1 cellular context compared by ENCODE assay signal in the genomic region with DNA sequence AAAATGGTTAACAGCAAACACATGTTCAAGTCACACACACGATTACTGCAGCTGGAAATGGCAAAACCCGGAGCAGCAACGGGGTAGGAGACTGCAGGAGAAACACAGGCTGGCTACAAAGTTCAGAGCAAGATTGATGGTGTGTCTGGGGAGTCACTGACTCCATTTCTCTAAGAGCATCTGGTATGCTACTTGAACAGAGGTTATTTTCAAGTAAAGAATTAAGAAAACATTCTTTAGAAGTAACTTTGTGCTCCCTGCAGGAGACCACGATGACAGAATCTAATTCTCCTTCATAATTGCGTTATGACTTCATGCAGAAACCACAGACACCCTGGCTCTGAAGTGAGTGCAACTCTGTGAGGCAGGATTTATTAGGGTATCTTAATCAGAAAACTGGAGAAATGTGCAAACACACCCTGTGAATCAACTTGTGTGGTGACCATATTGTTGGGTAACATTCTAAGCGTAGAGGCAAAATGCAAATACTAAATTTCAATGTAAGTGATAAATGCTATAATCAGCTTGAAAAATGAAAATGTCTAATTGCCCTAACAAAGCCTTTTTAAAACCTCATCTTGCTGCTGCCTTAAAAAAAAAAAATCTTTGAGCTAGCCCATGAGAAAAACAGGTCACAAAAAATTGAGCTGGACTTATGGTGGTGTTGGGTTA.
A peak's percentile ranks its signal among the peaks of the same experiment; 100 is the strongest.
TF ChIP-seq lines count a peak whose summit lies in the region.

No MANE protein-coding gene starts in this region.

TF ChIP-seq in HEK293, 187 proteins besides CTCF, POLR2A, EP300 and RAD21 (continued from another document):
- TF ChIP-seq, protein P1, sequence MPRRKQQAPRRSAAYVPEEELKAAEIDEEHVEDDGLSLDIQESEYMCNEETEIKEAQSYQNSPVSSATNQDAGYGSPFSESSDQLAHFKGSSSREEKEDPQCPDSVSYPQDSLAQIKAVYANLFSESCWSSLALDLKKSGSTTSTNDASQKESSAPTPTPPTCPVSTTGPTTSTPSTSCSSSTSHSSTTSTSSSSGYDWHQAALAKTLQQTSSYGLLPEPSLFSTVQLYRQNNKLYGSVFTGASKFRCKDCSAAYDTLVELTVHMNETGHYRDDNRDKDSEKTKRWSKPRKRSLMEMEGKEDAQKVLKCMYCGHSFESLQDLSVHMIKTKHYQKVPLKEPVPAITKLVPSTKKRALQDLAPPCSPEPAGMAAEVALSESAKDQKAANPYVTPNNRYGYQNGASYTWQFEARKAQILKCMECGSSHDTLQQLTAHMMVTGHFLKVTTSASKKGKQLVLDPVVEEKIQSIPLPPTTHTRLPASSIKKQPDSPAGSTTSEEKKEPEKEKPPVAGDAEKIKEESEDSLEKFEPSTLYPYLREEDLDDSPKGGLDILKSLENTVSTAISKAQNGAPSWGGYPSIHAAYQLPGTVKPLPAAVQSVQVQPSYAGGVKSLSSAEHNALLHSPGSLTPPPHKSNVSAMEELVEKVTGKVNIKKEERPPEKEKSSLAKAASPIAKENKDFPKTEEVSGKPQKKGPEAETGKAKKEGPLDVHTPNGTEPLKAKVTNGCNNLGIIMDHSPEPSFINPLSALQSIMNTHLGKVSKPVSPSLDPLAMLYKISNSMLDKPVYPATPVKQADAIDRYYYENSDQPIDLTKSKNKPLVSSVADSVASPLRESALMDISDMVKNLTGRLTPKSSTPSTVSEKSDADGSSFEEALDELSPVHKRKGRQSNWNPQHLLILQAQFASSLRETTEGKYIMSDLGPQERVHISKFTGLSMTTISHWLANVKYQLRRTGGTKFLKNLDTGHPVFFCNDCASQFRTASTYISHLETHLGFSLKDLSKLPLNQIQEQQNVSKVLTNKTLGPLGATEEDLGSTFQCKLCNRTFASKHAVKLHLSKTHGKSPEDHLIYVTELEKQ (tag by site-specific recombination; IDR thresholded peaks at IDR 0.05; ENCODE audit: borderline replicate concordance): no peak
- TF ChIP-seq ZNF16 (tag by site-specific recombination; IDR thresholded peaks at IDR 0.05; ENCODE audit: low read depth): no peak
- no peak for TF ChIP-seq ZNF785 (tag by site-specific recombination; IDR thresholded peaks at IDR 0.05)
- TF ChIP-seq OVOL3 (tag by site-specific recombination; IDR thresholded peaks at IDR 0.05): no peak
- TF ChIP-seq GLI2 (tag by site-specific recombination; IDR thresholded peaks at IDR 0.05; ENCODE audit: borderline replicate concordance, low read depth): peak; percentile 33; the same call in 1 of the 2 replicates
- TF ChIP-seq ZNF629 (tag by site-specific recombination; IDR thresholded peaks at IDR 0.05): peak; percentile 81
- peak; percentile 15; the same call in 1 of the 2 replicates for TF ChIP-seq ZNF558 (tag by site-specific recombination; IDR thresholded peaks at IDR 0.05)
- TF ChIP-seq ZNF561 (tag by site-specific recombination; IDR thresholded peaks at IDR 0.05; ENCODE audit: borderline replicate concordance): peak; percentile 21; the same call in 1 of the 2 replicates
- TF ChIP-seq ZEB2 (tag by site-specific recombination; IDR thresholded peaks at IDR 0.05): peak; percentile 75
- peak; percentile 40; the same call in 1 of the 2 replicates for TF ChIP-seq ZNF843 (tag by site-specific recombination; IDR thresholded peaks at IDR 0.05)
- peak; percentile 56; the same call in 1 of the 2 replicates for TF ChIP-seq ZBTB21 (tag by site-specific recombination; IDR thresholded peaks at IDR 0.05)
- TF ChIP-seq ZNF394 (tag by site-specific recombination; IDR thresholded peaks at IDR 0.05; ENCODE audit: borderline replicate concordance): peak; percentile 33; the same call in 1 of the 2 replicates
- no peak for TF ChIP-seq PRDM1 (tag by site-specific recombination; IDR thresholded peaks at IDR 0.05)
- TF ChIP-seq SCRT2 (tag by site-specific recombination; IDR thresholded peaks at IDR 0.05): no peak
- no peak for TF ChIP-seq ZNF211 (tag by site-specific recombination; IDR thresholded peaks at IDR 0.05; ENCODE audit: low read depth)
- TF ChIP-seq, protein P2, sequence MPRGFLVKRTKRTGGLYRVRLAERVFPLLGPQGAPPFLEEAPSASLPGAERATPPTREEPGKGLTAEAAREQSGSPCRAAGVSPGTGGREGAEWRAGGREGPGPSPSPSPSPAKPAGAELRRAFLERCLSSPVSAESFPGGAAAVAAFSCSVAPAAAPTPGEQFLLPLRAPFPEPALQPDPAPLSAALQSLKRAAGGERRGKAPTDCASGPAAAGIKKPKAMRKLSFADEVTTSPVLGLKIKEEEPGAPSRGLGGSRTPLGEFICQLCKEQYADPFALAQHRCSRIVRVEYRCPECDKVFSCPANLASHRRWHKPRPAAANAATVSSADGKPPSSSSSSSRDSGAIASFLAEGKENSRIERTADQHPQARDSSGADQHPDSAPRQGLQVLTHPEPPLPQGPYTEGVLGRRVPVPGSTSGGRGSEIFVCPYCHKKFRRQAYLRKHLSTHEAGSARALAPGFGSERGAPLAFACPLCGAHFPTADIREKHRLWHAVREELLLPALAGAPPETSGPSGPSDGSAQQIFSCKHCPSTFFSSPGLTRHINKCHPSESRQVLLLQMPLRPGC (tag by site-specific recombination; IDR thresholded peaks at IDR 0.05): peak; percentile 52; the same call in 1 of the 2 replicates
- no peak for TF ChIP-seq ZNF133 (tag by site-specific recombination; IDR thresholded peaks at IDR 0.05)
- 0 out of 2 replicates have a peak, but pooled peaks have one; percentile 10 for TF ChIP-seq SP7 (tag by site-specific recombination; IDR thresholded peaks at IDR 0.05)
- peak; percentile 9; the same call in 1 of the 2 replicates for TF ChIP-seq KLF10 (tag by site-specific recombination; IDR thresholded peaks at IDR 0.05)
- peak; percentile 65; the same call in 1 of the 2 replicates for TF ChIP-seq MZF1 (tag by site-specific recombination; IDR thresholded peaks at IDR 0.05; ENCODE audit: borderline replicate concordance)
- TF ChIP-seq, protein P3, sequence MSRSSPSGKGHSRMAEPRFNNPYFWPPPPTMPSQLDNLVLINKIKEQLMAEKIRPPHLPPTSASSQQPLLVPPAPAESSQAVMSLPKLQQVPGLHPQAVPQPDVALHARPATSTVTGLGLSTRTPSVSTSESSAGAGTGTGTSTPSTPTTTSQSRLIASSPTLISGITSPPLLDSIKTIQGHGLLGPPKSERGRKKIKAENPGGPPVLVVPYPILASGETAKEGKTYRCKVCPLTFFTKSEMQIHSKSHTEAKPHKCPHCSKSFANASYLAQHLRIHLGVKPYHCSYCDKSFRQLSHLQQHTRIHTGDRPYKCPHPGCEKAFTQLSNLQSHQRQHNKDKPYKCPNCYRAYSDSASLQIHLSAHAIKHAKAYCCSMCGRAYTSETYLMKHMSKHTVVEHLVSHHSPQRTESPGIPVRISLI (tag by site-specific recombination; IDR thresholded peaks at IDR 0.05): no peak; the same call in 1 of the 2 replicates
- no peak for TF ChIP-seq ZNF121 (tag by site-specific recombination; IDR thresholded peaks at IDR 0.05)
- TF ChIP-seq WT1 (tag by site-specific recombination; IDR thresholded peaks at IDR 0.05): peak; percentile 73
- no peak for TF ChIP-seq ZNF354C (tag by site-specific recombination; IDR thresholded peaks at IDR 0.05; ENCODE audit: borderline replicate concordance, low read depth)
- TF ChIP-seq, protein P4, sequence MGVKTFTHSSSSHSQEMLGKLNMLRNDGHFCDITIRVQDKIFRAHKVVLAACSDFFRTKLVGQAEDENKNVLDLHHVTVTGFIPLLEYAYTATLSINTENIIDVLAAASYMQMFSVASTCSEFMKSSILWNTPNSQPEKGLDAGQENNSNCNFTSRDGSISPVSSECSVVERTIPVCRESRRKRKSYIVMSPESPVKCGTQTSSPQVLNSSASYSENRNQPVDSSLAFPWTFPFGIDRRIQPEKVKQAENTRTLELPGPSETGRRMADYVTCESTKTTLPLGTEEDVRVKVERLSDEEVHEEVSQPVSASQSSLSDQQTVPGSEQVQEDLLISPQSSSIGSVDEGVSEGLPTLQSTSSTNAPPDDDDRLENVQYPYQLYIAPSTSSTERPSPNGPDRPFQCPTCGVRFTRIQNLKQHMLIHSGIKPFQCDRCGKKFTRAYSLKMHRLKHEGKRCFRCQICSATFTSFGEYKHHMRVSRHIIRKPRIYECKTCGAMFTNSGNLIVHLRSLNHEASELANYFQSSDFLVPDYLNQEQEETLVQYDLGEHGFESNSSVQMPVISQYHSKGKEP (tag by site-specific recombination; IDR thresholded peaks at IDR 0.05): peak; percentile 81
- TF ChIP-seq ZNF157 (tag by site-specific recombination; IDR thresholded peaks at IDR 0.05): no peak
- TF ChIP-seq, protein P5, sequence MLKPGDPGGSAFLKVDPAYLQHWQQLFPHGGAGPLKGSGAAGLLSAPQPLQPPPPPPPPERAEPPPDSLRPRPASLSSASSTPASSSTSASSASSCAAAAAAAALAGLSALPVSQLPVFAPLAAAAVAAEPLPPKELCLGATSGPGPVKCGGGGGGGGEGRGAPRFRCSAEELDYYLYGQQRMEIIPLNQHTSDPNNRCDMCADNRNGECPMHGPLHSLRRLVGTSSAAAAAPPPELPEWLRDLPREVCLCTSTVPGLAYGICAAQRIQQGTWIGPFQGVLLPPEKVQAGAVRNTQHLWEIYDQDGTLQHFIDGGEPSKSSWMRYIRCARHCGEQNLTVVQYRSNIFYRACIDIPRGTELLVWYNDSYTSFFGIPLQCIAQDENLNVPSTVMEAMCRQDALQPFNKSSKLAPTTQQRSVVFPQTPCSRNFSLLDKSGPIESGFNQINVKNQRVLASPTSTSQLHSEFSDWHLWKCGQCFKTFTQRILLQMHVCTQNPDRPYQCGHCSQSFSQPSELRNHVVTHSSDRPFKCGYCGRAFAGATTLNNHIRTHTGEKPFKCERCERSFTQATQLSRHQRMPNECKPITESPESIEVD (tag by site-specific recombination; IDR thresholded peaks at IDR 0.05): peak; percentile 98
- no peak for TF ChIP-seq ZNF138 (tag by site-specific recombination; IDR thresholded peaks at IDR 0.05; ENCODE audit: borderline replicate concordance)
- TF ChIP-seq OSR2 (tag by site-specific recombination; IDR thresholded peaks at IDR 0.05): peak; percentile 95
- TF ChIP-seq, protein P6, sequence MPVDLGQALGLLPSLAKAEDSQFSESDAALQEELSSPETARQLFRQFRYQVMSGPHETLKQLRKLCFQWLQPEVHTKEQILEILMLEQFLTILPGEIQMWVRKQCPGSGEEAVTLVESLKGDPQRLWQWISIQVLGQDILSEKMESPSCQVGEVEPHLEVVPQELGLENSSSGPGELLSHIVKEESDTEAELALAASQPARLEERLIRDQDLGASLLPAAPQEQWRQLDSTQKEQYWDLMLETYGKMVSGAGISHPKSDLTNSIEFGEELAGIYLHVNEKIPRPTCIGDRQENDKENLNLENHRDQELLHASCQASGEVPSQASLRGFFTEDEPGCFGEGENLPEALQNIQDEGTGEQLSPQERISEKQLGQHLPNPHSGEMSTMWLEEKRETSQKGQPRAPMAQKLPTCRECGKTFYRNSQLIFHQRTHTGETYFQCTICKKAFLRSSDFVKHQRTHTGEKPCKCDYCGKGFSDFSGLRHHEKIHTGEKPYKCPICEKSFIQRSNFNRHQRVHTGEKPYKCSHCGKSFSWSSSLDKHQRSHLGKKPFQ (tag by site-specific recombination; IDR thresholded peaks at IDR 0.05): no peak
- TF ChIP-seq ZNF660 (tag by site-specific recombination; IDR thresholded peaks at IDR 0.05): peak; percentile 72
- TF ChIP-seq IKZF3 (tag by site-specific recombination; IDR thresholded peaks at IDR 0.05): peak; percentile 20; the same call in 1 of the 2 replicates
- peak; percentile 53 for TF ChIP-seq FEZF1 (tag by site-specific recombination; IDR thresholded peaks at IDR 0.05)
- TF ChIP-seq TCF7L2 (IDR thresholded peaks at IDR 0.05; ENCODE audit: borderline replicate concordance, low read depth, low read length): peak; percentile 58
- TF ChIP-seq, protein P7, sequence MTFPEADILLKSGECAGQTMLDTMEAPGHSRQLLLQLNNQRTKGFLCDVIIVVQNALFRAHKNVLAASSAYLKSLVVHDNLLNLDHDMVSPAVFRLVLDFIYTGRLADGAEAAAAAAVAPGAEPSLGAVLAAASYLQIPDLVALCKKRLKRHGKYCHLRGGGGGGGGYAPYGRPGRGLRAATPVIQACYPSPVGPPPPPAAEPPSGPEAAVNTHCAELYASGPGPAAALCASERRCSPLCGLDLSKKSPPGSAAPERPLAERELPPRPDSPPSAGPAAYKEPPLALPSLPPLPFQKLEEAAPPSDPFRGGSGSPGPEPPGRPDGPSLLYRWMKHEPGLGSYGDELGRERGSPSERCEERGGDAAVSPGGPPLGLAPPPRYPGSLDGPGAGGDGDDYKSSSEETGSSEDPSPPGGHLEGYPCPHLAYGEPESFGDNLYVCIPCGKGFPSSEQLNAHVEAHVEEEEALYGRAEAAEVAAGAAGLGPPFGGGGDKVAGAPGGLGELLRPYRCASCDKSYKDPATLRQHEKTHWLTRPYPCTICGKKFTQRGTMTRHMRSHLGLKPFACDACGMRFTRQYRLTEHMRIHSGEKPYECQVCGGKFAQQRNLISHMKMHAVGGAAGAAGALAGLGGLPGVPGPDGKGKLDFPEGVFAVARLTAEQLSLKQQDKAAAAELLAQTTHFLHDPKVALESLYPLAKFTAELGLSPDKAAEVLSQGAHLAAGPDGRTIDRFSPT (tag by site-specific recombination; IDR thresholded peaks at IDR 0.05): peak; percentile 46; the same call in 1 of the 2 replicates
- TF ChIP-seq ZNF600 (tag by site-specific recombination; IDR thresholded peaks at IDR 0.05): peak; percentile 74
- TF ChIP-seq TRIM28 (IDR thresholded peaks at IDR 0.05; ENCODE audit: borderline replicate concordance, low read length): peak; percentile 88
- no peak for TF ChIP-seq ZNF549 (tag by site-specific recombination; IDR thresholded peaks at IDR 0.05)
- TF ChIP-seq GLIS1 (tag by site-specific recombination; IDR thresholded peaks at IDR 0.05): peak; percentile 84
- no peak for TF ChIP-seq ZSCAN16 (tag by site-specific recombination; IDR thresholded peaks at IDR 0.05)
- TF ChIP-seq ZBTB17 (tag by site-specific recombination; IDR thresholded peaks at IDR 0.05): peak; percentile 21; the same call in 1 of the 2 replicates
- no peak for TF ChIP-seq KLF1 (tag by site-specific recombination; IDR thresholded peaks at IDR 0.05)
- TF ChIP-seq ZNF239 (tag by site-specific recombination; IDR thresholded peaks at IDR 0.05): no peak
- no peak for TF ChIP-seq ZNF433 (tag by site-specific recombination; IDR thresholded peaks at IDR 0.05; ENCODE audit: low read depth)
TF ChIP-seq in HEK293: peak in this region for 30.
